In genomic region chr12:5889381-5890047, GRCh38 we compare ENCODE assay signal across 1 cellular context.
TF ChIP-seq lines count a peak whose summit lies in the region.

No MANE protein-coding gene starts in this region.

TF ChIP-seq in endothelial cell of umbilical vein, 7 proteins besides CTCF, POLR2A, EP300 and RAD21 (continued from another document):
- TF ChIP-seq POLR2AphosphoS5 (IDR thresholded peaks at IDR 0.05; ENCODE audit: insufficient read depth, low read depth, low read length) (no peak), GATA2 (IDR thresholded peaks at IDR 0.05; ENCODE audit: insufficient read depth, insufficient read length, low read depth, low read length) (no peak)
